ENCODE assay signal across 8 cellular contexts in the genomic region with DNA sequence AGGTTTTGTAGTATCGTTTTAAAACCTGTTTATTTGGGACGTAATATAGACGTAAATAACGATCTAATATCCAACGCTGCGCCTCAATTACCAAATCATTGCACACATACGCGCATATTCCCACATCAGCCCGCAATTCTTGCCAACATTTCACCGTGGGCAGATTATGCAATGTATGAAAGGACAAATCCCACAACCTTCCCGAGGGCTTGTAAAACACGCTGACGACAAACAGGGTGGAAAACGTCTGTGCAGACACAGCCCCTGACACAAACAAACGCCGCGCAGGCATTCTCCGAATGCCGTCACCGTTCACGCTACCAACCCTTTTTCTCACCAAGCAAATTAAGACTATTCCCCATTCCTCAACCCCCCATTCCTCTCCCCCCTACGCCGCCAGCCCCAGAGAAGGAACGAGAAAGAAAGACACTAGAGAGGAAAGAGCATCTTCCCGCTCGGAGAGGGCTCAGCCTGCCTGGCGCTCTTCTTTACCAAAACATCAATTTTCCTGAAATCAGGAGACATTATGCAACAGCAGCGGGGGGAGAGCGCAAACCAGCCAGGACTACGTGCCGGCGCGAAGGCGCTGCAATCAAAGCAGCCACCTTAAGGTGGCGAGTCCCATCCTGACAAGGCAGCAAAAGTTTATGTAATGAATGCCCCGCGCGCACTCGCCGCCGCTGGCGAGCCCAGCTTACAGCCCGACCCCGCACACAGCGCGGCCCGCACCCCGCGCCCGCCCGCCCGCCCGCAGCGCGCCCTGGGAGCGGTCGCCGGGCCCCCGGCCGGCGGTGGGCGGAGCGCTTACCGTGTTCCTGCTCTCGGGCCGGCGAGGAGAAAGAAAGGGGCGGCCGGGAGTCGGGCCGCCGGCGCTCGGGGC. TPM values are rescaled to one million over a fixed set of nuclear protein-coding genes. Genes with fewer than 3 reads are reported as not detected.
DNase-seq lines count a peak whose midpoint lies in the region; ATAC-seq and TF ChIP-seq lines count a peak whose summit lies in the region.

No MANE protein-coding gene starts in this region.

- peaks cover 38% of the 10 kb centered on the region for H3K27me3 Mint-ChIP-seq in stimulated activated naive CD8-positive, alpha-beta T cell treated with anti-CD3 and anti-CD28 coated beads, Interleukin-15, amount 100 ng/mL, for 72 hours

- no peaks in the 10 kb centered on the region for H3K36me3 ChIP-seq in A673 (ENCODE audit: insufficient read depth, low read length, poor library complexity, severe bottlenecking)
- H3K36me3 ChIP-seq in mucosa of descending colon (ENCODE audit: low read depth): no peaks in the 10 kb centered on the region

- POLR2A ChIA-PET in A673 (lab: Charles Lee; ENCODE audit: low non-redundant PET): no interaction called here

- ATAC-seq in GM18505 (IDR thresholded peaks at IDR 0.05; ENCODE audit: unreplicated experiment) (peak; percentile 38), HG03025 (IDR thresholded peaks at IDR 0.05; ENCODE audit: low FRiP score, unreplicated experiment) (peak; percentile 31), mucosa of descending colon (peak; percentile 28)
- ATAC-seq in stimulated activated naive CD8-positive, alpha-beta T cell treated with anti-CD3 and anti-CD28 coated beads, Interleukin-15, amount 100 ng/mL, for 72 hours: peak; percentile 46

- H3K9me3 ChIP-seq in A673 (ENCODE audit: low read depth, low read length, poor library complexity, severe bottlenecking) (no peaks in the 10 kb centered on the region), mucosa of descending colon (no peaks in the 10 kb centered on the region)

- H3K27ac Mint-ChIP-seq in stimulated activated naive CD8-positive, alpha-beta T cell treated with anti-CD3 and anti-CD28 coated beads, Interleukin-15, amount 100 ng/mL, for 72 hours: peak overlapping the region; percentile 92 to 93

- H3K27ac ChIP-seq in A673 (ENCODE audit: low read depth, low read length, poor library complexity, severe bottlenecking) (peak overlapping the region; percentile 74), epithelial cell of prostate (peak overlapping the region; percentile 92)

- no peaks in the 10 kb centered on the region for H3K27me3 ChIP-seq in A673 (replicated peaks; ENCODE audit: insufficient read depth, low read depth, low read length, poor library complexity)

- no peak for TF ChIP-seq POLR2A in GM18505 (IDR thresholded peaks at IDR 0.05; ENCODE audit: borderline replicate concordance, extremely low read depth, insufficient read depth, insufficient read length)

- H3K4me3 ChIP-seq in A673 (ENCODE audit: low read depth, low read length, poor library complexity, severe bottlenecking) (peak overlapping the region; percentile 83), mucosa of descending colon (peak overlapping the region; percentile 48)

- peak; percentile 82 for DNase-seq in A673 (ENCODE audit: low spot score)
- DNase-seq in NCI-H524 treated with DMSO at 0.1 percent for 48 hours (lab: John Stamatoyannopoulos, UW): peak; percentile 17
- DNase-seq in activated T-cell treated with anti-CD3 and anti-CD28 coated beads for 48 hours (ENCODE audit: low read depth): peak; percentile 47
- DNase-seq in epithelial cell of prostate (ENCODE audit: low read depth, low spot score): peak; percentile 31
- DNase-seq in mucosa of descending colon: peak; percentile 75 to 78 (median 75)
- peak; percentile 67 to 69 for DNase-seq in stimulated activated naive CD8-positive, alpha-beta T cell treated with anti-CD3 and anti-CD28 coated beads, Interleukin-15, amount 100 ng/mL, for 72 hours

- no TSS peak for BruUV-seq in A673 (replicated peaks; lab: Mats Ljungman, UMichigan)

- intact Hi-C loops in A673 (cut with micrococcal nuclease; ENCODE audit: unreplicated experiment) (loop anchor here (10.0 kb wide), 1 partner anchor 228 kb away; no protein-coding TSS in a partner anchor), mucosa of descending colon (cut with DNase I, micrococcal nuclease) (loop anchor here (10.0 kb wide), 3 partner anchors 228 to 508 kb away; no protein-coding TSS in a partner anchor)

- peak overlapping the region; percentile 89 to 97 for H3K4me3 Mint-ChIP-seq in stimulated activated naive CD8-positive, alpha-beta T cell treated with anti-CD3 and anti-CD28 coated beads, Interleukin-15, amount 100 ng/mL, for 72 hours

- peaks cover 73% of the 10 kb centered on the region for H3K4me1 Mint-ChIP-seq in stimulated activated naive CD8-positive, alpha-beta T cell treated with anti-CD3 and anti-CD28 coated beads, Interleukin-15, amount 100 ng/mL, for 72 hours

- peaks cover 31% of the 10 kb centered on the region for H3K4me1 ChIP-seq in A673 (ENCODE audit: insufficient read depth, low read length, poor library complexity, severe bottlenecking)
- H3K4me1 ChIP-seq in mucosa of descending colon (ENCODE audit: low read depth): peaks cover 27% of the 10 kb centered on the region

- peak; percentile 35; the same call in 1 of the 2 replicates for TF ChIP-seq CTCF in A673 (conservative IDR thresholded peaks at IDR 0.05; ENCODE audit: low read depth, low read length)
- TF ChIP-seq CTCF in mucosa of descending colon (IDR thresholded peaks at IDR 0.05): no peak

- CTCF ChIA-PET in A673 (lab: Charles Lee): interaction anchor here (0.6 kb wide), 1 partner anchor 313 kb away, joined by 6 read pairs; no protein-coding TSS in a partner anchor

- H3K9me3 Mint-ChIP-seq in stimulated activated naive CD8-positive, alpha-beta T cell treated with anti-CD3 and anti-CD28 coated beads, Interleukin-15, amount 100 ng/mL, for 72 hours: no peaks in the 10 kb centered on the region

RNA-seq across cellular contexts. Expression of gene NFIL3, which starts 0.6 kb away (rescaled TPM):
- total RNA-seq in A673 (2021) (12.5 and 14.5 TPM in 2 replicates), mucosa of descending colon (10 to 100 TPM; 17.7 to 41.9 (median 20.6) TPM)

Comparison
In these comparisons a context has a peak if more than half of its experiments do, and no peak if none do; other contexts are left out.
1. Peak in every context shown above with its lines: DNase-seq, ATAC-seq, H3K4me3 ChIP-seq and H3K27ac ChIP-seq.
2. DNase-seq: peak in every context shown above with its lines; median percentile 82 in A673; 75 in mucosa of descending colon; 68 in stimulated activated naive CD8-positive, alpha-beta T cell treated with anti-CD3 and anti-CD28 coated beads, Interleukin-15, amount 100 ng/mL, for 72 hours; 47 in activated T-cell treated with anti-CD3 and anti-CD28 coated beads for 48 hours; 31 in epithelial cell of prostate; 17 in NCI-H524 treated with DMSO at 0.1 percent for 48 hours.